8 cellular contexts compared by ENCODE assay signal in genomic region chr19:40464059-40465024, GRCh38. TPM values are rescaled to one million over a fixed set of nuclear protein-coding genes. Genes with fewer than 3 reads are reported as not detected.
DNase-seq lines count a peak whose midpoint lies in the region; ATAC-seq, FAIRE-seq and TF ChIP-seq lines count a peak whose summit lies in the region.

No MANE protein-coding gene starts in this region.

- peak overlapping the region; percentile 98 for H3K4me3 Mint-ChIP-seq in MCF 10A (ENCODE audit: unreplicated experiment)

- intact Hi-C loops in MCF 10A (cut with micrococcal nuclease) = loop anchor here (1.0 to 5.0 kb wide), 4 partner anchors 20 to 134 kb away; partner anchors contain the start of gene SERTAD3

- peak overlapping the region; percentile 83 for H3K9ac ChIP-seq in skeletal muscle satellite cell (ENCODE audit: low read depth, low read length)

- H3K27me3 Mint-ChIP-seq in MCF 10A (ENCODE audit: insufficient read depth, unreplicated experiment) = no peaks in the 10 kb centered on the region

- DNase-seq in GM12892 (ENCODE audit: insufficient read length) = no peak
- DNase-seq in NCI-H2081 treated with DMSO at 0.1 percent for 48 hours (lab: John Stamatoyannopoulos, UW) = peak; percentile 2
- peak; percentile 84 for DNase-seq in UCSD-AML1 (lab: John Stamatoyannopoulos, UW; ENCODE audit: unreplicated experiment)
- peak; percentile 95 for DNase-seq in MCF 10A (ENCODE audit: unreplicated experiment)
- peak; percentile 64 for DNase-seq in iPS-NIHi11 (ENCODE audit: low spot score)

- ATAC-seq in HG02840 (IDR thresholded peaks at IDR 0.05; ENCODE audit: low FRiP score, unreplicated experiment) (no peak), HG03045 (IDR thresholded peaks at IDR 0.05; ENCODE audit: unreplicated experiment) (no peak)

- H3K4me3 ChIP-seq in skeletal muscle satellite cell (ENCODE audit: low read length) = peak overlapping the region; percentile 83

- H3K27ac Mint-ChIP-seq in MCF 10A (ENCODE audit: low read depth, unreplicated experiment) = peak overlapping the region; percentile 16

- H3K9me3 ChIP-seq in skeletal muscle satellite cell (replicated peaks; ENCODE audit: low read length) = no peaks in the 10 kb centered on the region

- TF ChIP-seq CTCF in MCF 10A (IDR thresholded peaks at IDR 0.05; ENCODE audit: unreplicated experiment) = peak; percentile 81

- peak; percentile 48 for FAIRE-seq in GM12892 (lab: Jason Lieb, UNC)

- peak overlapping the region; percentile 87 for H3K4me2 ChIP-seq in skeletal muscle satellite cell (ENCODE audit: low read length)

- peaks cover 7% of the 10 kb centered on the region for H3K36me3 Mint-ChIP-seq in MCF 10A (ENCODE audit: insufficient read depth, unreplicated experiment)

- peaks cover 29% of the 10 kb centered on the region for H3K4me1 ChIP-seq in skeletal muscle satellite cell (ENCODE audit: control insufficient read depth, insufficient read depth, low read length)

- BruUV-seq in MCF 10A (replicated peaks; lab: Mats Ljungman, UMichigan) = no TSS peak

- H3K27me3 ChIP-seq in skeletal muscle satellite cell (ENCODE audit: control insufficient read depth, insufficient read depth, low read length) = peaks cover 8% of the 10 kb centered on the region

- peaks cover 19% of the 10 kb centered on the region for H3K4me1 Mint-ChIP-seq in MCF 10A (ENCODE audit: insufficient read depth, unreplicated experiment)

- CTCF ChIA-PET in MCF 10A (lab: Yijun Ruan, JAX) = interaction anchor here (0.5 to 4.5 kb wide), 29 partner anchors 8 to 713 kb away, joined by 3 to 40 read pairs (median 4); partner anchors contain the start of genes LTBP4 and SERTAD1

- POLR2A ChIA-PET in MCF 10A (lab: Yijun Ruan, JAX) = interaction anchor here (0.7 to 4.6 kb wide), 25 partner anchors 10 to 951 kb away, joined by 3 to 94 read pairs (median 6); partner anchors contain the start of genes ACTMAP, C19orf47, COQ8B and ITPKC

- no peak for TF ChIP-seq POLR2A in GM12892 (IDR thresholded peaks at IDR 0.05; ENCODE audit: low read depth, low read length)

- H3K36me3 ChIP-seq in skeletal muscle satellite cell (ENCODE audit: insufficient read depth, low read length) = no peaks in the 10 kb centered on the region

- no peaks in the 10 kb centered on the region for H3K9me3 Mint-ChIP-seq in MCF 10A (ENCODE audit: unreplicated experiment)

RNA-seq across cellular contexts. Expression of gene BLVRB, which starts 1.2 kb away (rescaled TPM):
- polyA plus RNA-seq in GM12892 (2012; ENCODE audit: missing spikeins) = 26.2 TPM
- total RNA-seq in MCF 10A (2022) = 44.0 and 68.7 TPM in 2 replicates
- total RNA-seq in skeletal muscle satellite cell (2012; rRNA removed) = 89.5 and 90.4 TPM in 2 replicates

RNA-seq across cellular contexts. Expression of gene SPTBN4, which starts 2.5 kb away (rescaled TPM):
- polyA plus RNA-seq in GM12892 (2012; ENCODE audit: missing spikeins) = 3.5 TPM
- total RNA-seq in MCF 10A (2022) = 0.63 and 1.1 TPM in 2 replicates
- 0.22 and 0.76 TPM in 2 replicates for total RNA-seq in skeletal muscle satellite cell (2012; rRNA removed)

RNA-seq across cellular contexts. Expression of gene SERTAD3, which starts 20.2 kb away (rescaled TPM):
- polyA plus RNA-seq in GM12892 (2012; ENCODE audit: missing spikeins) = 13.0 TPM
- 23.3 and 29.4 TPM in 2 replicates for total RNA-seq in MCF 10A (2022)
- total RNA-seq in skeletal muscle satellite cell (2012; rRNA removed) = 19.0 and 23.8 TPM in 2 replicates

RNA-seq across cellular contexts. Expression of gene SERTAD1, which starts 38.5 kb away (rescaled TPM):
- polyA plus RNA-seq in GM12892 (2012; ENCODE audit: missing spikeins) = 3.2 TPM
- total RNA-seq in MCF 10A (2022) = 16.2 and 17.9 TPM in 2 replicates
- total RNA-seq in skeletal muscle satellite cell (2012; rRNA removed) = 23.3 and 25.1 TPM in 2 replicates

RNA-seq across cellular contexts. Expression of gene PRX, which starts 51.2 kb away (rescaled TPM):
- 0.74 TPM for polyA plus RNA-seq in GM12892 (2012; ENCODE audit: missing spikeins)
- 2.1 and 2.4 TPM in 2 replicates for total RNA-seq in MCF 10A (2022)
- 0.87 and 1.0 TPM in 2 replicates for total RNA-seq in skeletal muscle satellite cell (2012; rRNA removed)
